Comparison of ENCODE assay signal across 1 cellular context in genomic region chr1:8662380-8663072, GRCh38.
TF ChIP-seq lines count a peak whose summit lies in the region.

No MANE protein-coding gene starts in this region.

TF ChIP-seq in K562, 482 proteins besides CTCF, POLR2A, EP300 and RAD21 (continued from another document):
- no peak for TF ChIP-seq CUX1 (CRISPR knock-in tag; IDR thresholded peaks at IDR 0.05)
- TF ChIP-seq TCFL5 (CRISPR knock-in tag; conservative IDR thresholded peaks at IDR 0.05): no peak
